Comparison of ENCODE assay signal across 9 cellular contexts in genomic region chr13:51501592-51502205, GRCh38. TPM values are rescaled to one million over a fixed set of nuclear protein-coding genes. Genes with fewer than 3 reads are reported as not detected.
DNase-seq lines count a peak whose midpoint lies in the region; ATAC-seq and TF ChIP-seq lines count a peak whose summit lies in the region.
"Had no signal": no experiment of that assay in that cellular context is flagged by ENCODE, and none has a peak within 500 bp of the region (broad histone marks: within the 10 kb centered on the region; RNA-seq: fewer than 3 reads in every experiment).

No MANE protein-coding gene starts in this region.

- no peak for TF ChIP-seq CTCF in omental fat pad (IDR thresholded peaks at IDR 0.05)

- peak overlapping the region; percentile 72 for H3K27ac Mint-ChIP-seq in activated T-helper 2 cell treated with anti-CD3 and anti-CD28 coated beads, Interferon-gamma antibody, Interleukin-2, Interleukin-4, amounts not matched to agents 10 μg/mL and 5 μg/mL and 100 μg/mL, durations not matched to agents 14 hours and 24 hours and 36 hours

- no peak overlapping the region for H3K4me3 Mint-ChIP-seq in activated T-helper 2 cell treated with anti-CD3 and anti-CD28 coated beads, Interferon-gamma antibody, Interleukin-2, Interleukin-4, amounts not matched to agents 10 μg/mL and 5 μg/mL and 100 μg/mL, durations not matched to agents 14 hours and 24 hours and 36 hours (ENCODE audit: low read depth)

- peak; percentile 23 for ATAC-seq in GM18873 (IDR thresholded peaks at IDR 0.05; ENCODE audit: low FRiP score, unreplicated experiment)
- peak; percentile 28 for ATAC-seq in HG03103 (IDR thresholded peaks at IDR 0.05; ENCODE audit: low read depth, unreplicated experiment)
- no peak for ATAC-seq in left lobe of liver
- ATAC-seq in omental fat pad (ENCODE audit: low FRiP score): no peak

- peak; percentile 38 for DNase-seq in A172 (ENCODE audit: low spot score)
- no peak for DNase-seq in activated T-helper 2 cell treated with anti-CD3 and anti-CD28 coated beads, Interferon-gamma antibody, Interleukin-2, Interleukin-4, amounts not matched to agents 10 μg/mL and 5 μg/mL and 100 μg/mL, durations not matched to agents 14 hours and 24 hours and 36 hours (ENCODE audit: low spot score)
- DNase-seq in DMS153 (lab: John Stamatoyannopoulos, UW): no peak
- DNase-seq in left lobe of liver (ENCODE audit: low spot score): no peak
- DNase-seq in retina: no peak
- DNase-seq in omental fat pad (ENCODE audit: low spot score): no peak
- DNase-seq: DMS 273 treated with DMSO at 0.1 percent for 48 hours had no signal

- no peaks in the 10 kb centered on the region for H3K9me3 Mint-ChIP-seq in activated T-helper 2 cell treated with anti-CD3 and anti-CD28 coated beads, Interferon-gamma antibody, Interleukin-2, Interleukin-4, amounts not matched to agents 10 μg/mL and 5 μg/mL and 100 μg/mL, durations not matched to agents 14 hours and 24 hours and 36 hours

- no peaks in the 10 kb centered on the region for H3K36me3 Mint-ChIP-seq in activated T-helper 2 cell treated with anti-CD3 and anti-CD28 coated beads, Interferon-gamma antibody, Interleukin-2, Interleukin-4, amounts not matched to agents 10 μg/mL and 5 μg/mL and 100 μg/mL, durations not matched to agents 14 hours and 24 hours and 36 hours (ENCODE audit: low read depth)

- peaks cover 17% of the 10 kb centered on the region for H3K4me1 Mint-ChIP-seq in activated T-helper 2 cell treated with anti-CD3 and anti-CD28 coated beads, Interferon-gamma antibody, Interleukin-2, Interleukin-4, amounts not matched to agents 10 μg/mL and 5 μg/mL and 100 μg/mL, durations not matched to agents 14 hours and 24 hours and 36 hours (ENCODE audit: low read depth)

- H3K27me3 Mint-ChIP-seq in activated T-helper 2 cell treated with anti-CD3 and anti-CD28 coated beads, Interferon-gamma antibody, Interleukin-2, Interleukin-4, amounts not matched to agents 10 μg/mL and 5 μg/mL and 100 μg/mL, durations not matched to agents 14 hours and 24 hours and 36 hours (ENCODE audit: low read depth): peaks cover 8% of the 10 kb centered on the region

- intact Hi-C loops in activated T-helper 2 cell treated with anti-CD3 and anti-CD28 coated beads, Interferon-gamma antibody, Interleukin-2, Interleukin-4, amounts not matched to agents 10 μg/mL and 5 μg/mL and 100 μg/mL, durations not matched to agents 14 hours and 24 hours and 36 hours (cut with micrococcal nuclease): loop anchor here (1.0 to 10.0 kb wide), 2 partner anchors 22 to 47 kb away; partner anchors contain the start of gene INTS6

RNA-seq across cellular contexts. Expression of gene INTS6, which starts 48.9 kb away (rescaled TPM):
- 24.2 and 26.2 TPM in 2 replicates for total RNA-seq in A172 (2014; rRNA removed; shearing (Covaris generic))
- 54.9 and 55.9 TPM in 2 replicates for total RNA-seq in activated T-helper 2 cell treated with anti-CD3 and anti-CD28 coated beads, Interferon-gamma antibody, Interleukin-2, Interleukin-4, amounts not matched to agents 10 μg/mL and 5 μg/mL and 100 μg/mL, durations not matched to agents 14 hours and 24 hours and 36 hours
- total RNA-seq in left lobe of liver (20.6 TPM), omental fat pad (10 to 100 TPM; 31.3 to 69.7 (median 40.0) TPM)

Comparison
In these comparisons a context has a peak if more than half of its experiments do, and no peak if none do; other contexts are left out.
1. ATAC-seq: peak in GM18873 (single experiment) and HG03103 (single experiment); none in left lobe of liver (single experiment) and omental fat pad (single experiment).